ENCODE assay signal across 37 cellular contexts in the genomic region with DNA sequence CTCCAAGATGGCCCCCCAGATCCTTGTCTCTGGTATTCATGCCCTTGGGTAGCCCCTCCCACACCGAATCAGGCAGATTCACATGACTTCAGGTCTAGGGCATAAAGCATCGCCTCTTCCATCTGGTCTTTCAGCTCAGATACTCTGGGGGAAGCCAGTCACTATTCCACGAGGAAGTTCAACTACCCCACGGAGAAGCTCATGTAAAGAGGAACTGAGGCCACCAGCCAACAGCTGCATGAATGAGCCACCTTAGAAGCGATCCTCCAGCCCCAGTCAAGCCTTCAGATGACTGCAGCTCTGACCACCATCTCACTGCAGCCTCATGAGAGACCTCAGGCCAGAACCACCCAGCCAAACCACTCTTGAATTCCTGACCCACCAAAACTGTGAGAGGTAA.
"Had no signal": no experiment of that assay in that cellular context is flagged by ENCODE, and none has a peak within 500 bp of the region (broad histone marks: within the 10 kb centered on the region; RNA-seq: fewer than 3 reads in every experiment).

No MANE protein-coding gene starts in this region.

- H3K27ac Mint-ChIP-seq: activated CD4-positive, alpha-beta T cell treated with anti-CD3 and anti-CD28 coated beads, Interleukin-2, amount 10 ng/mL, durations not matched to agents 7 days and 5 days; activated CD8-positive, alpha-beta T cell treated with anti-CD3 and anti-CD28 coated beads, Interleukin-2, amount 10 ng/mL, durations not matched to agents 7 days and 5 days; activated naive CD4-positive, alpha-beta T cell treated with anti-CD3 and anti-CD28 coated beads for 36 hours; activated T-helper 1 cell treated with anti-CD3 and anti-CD28 coated beads, Interleukin-12 subunit alpha, Interleukin-12 subunit beta, Interleukin-2, Interleukin-4 antibody, amounts not matched to agents 30 ng/mL and 10 ng/mL and 1 ng/mL, durations not matched to agents 14 hours and 24 hours and 36 hours had no signal

- DNase-seq: activated CD4-positive, alpha-beta T cell treated with anti-CD3 and anti-CD28 coated beads for 1 hour; activated CD4-positive, alpha-beta T cell treated with anti-CD3 and anti-CD28 coated beads, Interleukin-2, amount 10 ng/mL, durations not matched to agents 7 days and 5 days; activated CD4-positive, alpha-beta T cell treated with anti-CD3 and anti-CD28 coated beads, Interleukin-2, amount 50 U/mL, for 48 hours; activated CD4-positive, CD25-positive, alpha-beta regulatory T cell; activated CD8-positive, alpha-beta T cell treated with anti-CD3 and anti-CD28 coated beads, Interleukin-2, amount 10 ng/mL, durations not matched to agents 7 days and 5 days; activated gamma-delta T cell treated with Interleukin-2 at 50 U/mL for 16 hours; activated naive CD4-positive, alpha-beta T cell treated with anti-CD3 and anti-CD28 coated beads for 36 hours; activated T-cell treated with anti-CD3 and anti-CD28 coated beads for 4 hours; activated T-cell treated with anti-CD3 and anti-CD28 coated beads, Interleukin-2, amount 50 U/mL, for 4 hours; adrenal gland; body of pancreas; central memory CD4-positive, alpha-beta T cell; Kasumi-1; KBM-7; MM.1S; NCI-H1092; NCI-H1436 treated with DMSO at 0.1 percent for 48 hours; NCI-H1694 treated with DMSO at 0.1 percent for 48 hours; NCI-H2029; NCI-H2107; NCI-H2171; NCI-H510A; NCI-H526; NCI-H748 treated with DMSO at 0.1 percent for 48 hours; NK-92 treated with Interleukin-12 subunit alpha and Interleukin-12 subunit beta, amount 100 ng/mL, for 24 hours; PC-3; Peyer's patch; RPMI8226; SIG-M5; SW 1271; T-helper 1 cell; T-helper 2 cell; T-helper 9 cell; WERI-Rb-1 had no signal

- H3K9me3 Mint-ChIP-seq: activated naive CD4-positive, alpha-beta T cell treated with anti-CD3 and anti-CD28 coated beads for 36 hours; activated T-cell treated with anti-CD3 and anti-CD28 coated beads, Interleukin-2, amount 50 U/mL, for 4 hours had no signal

- FAIRE-seq: astrocyte had no signal

- H3K4me1 ChIP-seq: breast epithelium, Peyer's patch had no signal

- H3K4me3 Mint-ChIP-seq: activated CD4-positive, alpha-beta T cell treated with anti-CD3 and anti-CD28 coated beads, Interleukin-2, amount 10 ng/mL, durations not matched to agents 7 days and 5 days; activated CD8-positive, alpha-beta T cell treated with anti-CD3 and anti-CD28 coated beads, Interleukin-2, amount 10 ng/mL, durations not matched to agents 7 days and 5 days; activated naive CD4-positive, alpha-beta T cell treated with anti-CD3 and anti-CD28 coated beads for 36 hours; activated T-cell treated with anti-CD3 and anti-CD28 coated beads, Interleukin-2, amount 50 U/mL, for 4 hours; activated T-helper 1 cell treated with anti-CD3 and anti-CD28 coated beads, Interleukin-12 subunit alpha, Interleukin-12 subunit beta, Interleukin-2, Interleukin-4 antibody, amounts not matched to agents 30 ng/mL and 10 ng/mL and 1 ng/mL, durations not matched to agents 14 hours and 24 hours and 36 hours had no signal

- H3K36me3 ChIP-seq: adrenal gland, breast epithelium, Peyer's patch, WERI-Rb-1 had no signal

- H3K4me3 ChIP-seq: adrenal gland, body of pancreas, breast epithelium, Peyer's patch had no signal

- H3K9me3 ChIP-seq: adrenal gland, body of pancreas, breast epithelium had no signal

- H3K27me3 ChIP-seq: adrenal gland, body of pancreas, breast epithelium, Peyer's patch had no signal

- H3K27ac ChIP-seq: adrenal gland, body of pancreas, breast epithelium, Peyer's patch, WERI-Rb-1 had no signal
